ENCODE assay signal across 10 cellular contexts in genomic region chr16:84763164-84763563, GRCh38. TPM values are rescaled to one million over a fixed set of nuclear protein-coding genes. Genes with fewer than 3 reads are reported as not detected.
"Had no signal": no experiment of that assay in that cellular context is flagged by ENCODE, and none has a peak within 500 bp of the region (broad histone marks: within the 10 kb centered on the region; RNA-seq: fewer than 3 reads in every experiment).

No MANE protein-coding gene starts in this region.

- H3K4me2 ChIP-seq: KMS-11 had no signal

- H3K4me3 ChIP-seq: GM23248, HAP-1 had no signal

- H2AFZ ChIP-seq: GM23248 had no signal

- H3K4me1 ChIP-seq: HAP-1 had no signal

- DNase-seq: GM23248, GOT3, H7, HFFc6 had no signal

- H3K4me3 Mint-ChIP-seq: HFFc6, IgD-negative memory B cell had no signal

- H3K9ac ChIP-seq: GM23248, KMS-11 had no signal

- H3K9me3 Mint-ChIP-seq: HFFc6, IgD-negative memory B cell had no signal

- ATAC-seq: HCT116 had no signal

- H3K9me3 ChIP-seq: HAP-1 had no signal

- H3K27ac ChIP-seq: GM23248, HL-60, KMS-11 had no signal

- H3K27ac Mint-ChIP-seq: HFFc6, IgD-negative memory B cell had no signal

- H3K27me3 Mint-ChIP-seq: IgD-negative memory B cell had no signal

RNA-seq across cellular contexts. Expression of gene CRISPLD2, which starts 56.6 kb away (rescaled TPM):
- total RNA-seq: HT1080 had no signal
- polyA plus RNA-seq: IgD-negative memory B cell had no signal
